8 cellular contexts compared by ENCODE assay signal in genomic region chrX:21838937-21839333, GRCh38. TPM values are rescaled to one million over a fixed set of nuclear protein-coding genes. Genes with fewer than 3 reads are reported as not detected.
DNase-seq lines count a peak whose midpoint lies in the region; ATAC-seq lines count a peak whose summit lies in the region.

No MANE protein-coding gene starts in this region.

- H3K4me3 ChIP-seq in iPS-18c (ENCODE audit: insufficient read depth, low read depth, low read length), result peak overlapping the region; percentile 77; the same call in 1 of the 2 replicates

- peak overlapping the region; percentile 85 for H3K27ac Mint-ChIP-seq in T-helper 1 cell treated with Interleukin-12 subunit alpha and Interleukin-12 subunit beta and Interleukin-4 antibody, amounts not matched to agents 30 μg/mL and 1 μg/mL, for 36 hours
- peak overlapping the region; percentile 72 to 90 (median 89) for H3K27ac Mint-ChIP-seq in IgD-negative memory B cell
- peak overlapping the region; percentile 84 for H3K27ac Mint-ChIP-seq in activated naive CD8-positive, alpha-beta T cell treated with anti-CD3 and anti-CD28 coated beads, Interleukin-2, amount 50 U/mL, for 24 hours
- H3K27ac Mint-ChIP-seq in stimulated activated naive B cell treated with anti-CD40 and anti-IgM and Interleukin-4, amounts not matched to agents 10 μg/mL and 1 μg/mL and 100 μg/mL, for 72 hours, result peak overlapping the region; percentile 96

- H3K9me3 Mint-ChIP-seq in T-helper 1 cell treated with Interleukin-12 subunit alpha and Interleukin-12 subunit beta and Interleukin-4 antibody, amounts not matched to agents 30 μg/mL and 1 μg/mL, for 36 hours, result no peaks in the 10 kb centered on the region
- H3K9me3 Mint-ChIP-seq in IgD-negative memory B cell, result peaks cover 0 to 2% (median 1%) of the 10 kb centered on the region in 3 donors
- no peaks in the 10 kb centered on the region for H3K9me3 Mint-ChIP-seq in activated naive CD8-positive, alpha-beta T cell treated with anti-CD3 and anti-CD28 coated beads, Interleukin-2, amount 50 U/mL, for 24 hours
- no peaks in the 10 kb centered on the region for H3K9me3 Mint-ChIP-seq in stimulated activated naive B cell treated with anti-CD40 and anti-IgM and Interleukin-4, amounts not matched to agents 10 μg/mL and 1 μg/mL and 100 μg/mL, for 72 hours

- no peak for ATAC-seq in activated naive CD8-positive, alpha-beta T cell treated with anti-CD3 and anti-CD28 coated beads, Interleukin-2, amount 50 U/mL, for 24 hours
- peak; percentile 21 to 28 for ATAC-seq in stimulated activated naive B cell treated with anti-CD40 and anti-IgM and Interleukin-4, amounts not matched to agents 10 μg/mL and 1 μg/mL and 100 μg/mL, for 72 hours (replicated peaks)
- no peak for ATAC-seq in GM19023 (IDR thresholded peaks at IDR 0.05; ENCODE audit: unreplicated experiment)

- peak overlapping the region; percentile 88 for H3K4me3 Mint-ChIP-seq in T-helper 1 cell treated with Interleukin-12 subunit alpha and Interleukin-12 subunit beta and Interleukin-4 antibody, amounts not matched to agents 30 μg/mL and 1 μg/mL, for 36 hours
- H3K4me3 Mint-ChIP-seq in IgD-negative memory B cell, result peak overlapping the region; percentile 90 to 97 (median 92)
- peak overlapping the region; percentile 89 for H3K4me3 Mint-ChIP-seq in activated naive CD8-positive, alpha-beta T cell treated with anti-CD3 and anti-CD28 coated beads, Interleukin-2, amount 50 U/mL, for 24 hours
- H3K4me3 Mint-ChIP-seq in stimulated activated naive B cell treated with anti-CD40 and anti-IgM and Interleukin-4, amounts not matched to agents 10 μg/mL and 1 μg/mL and 100 μg/mL, for 72 hours, result peak overlapping the region; percentile 87 to 90

- no peak for DNase-seq in T-helper 1 cell
- DNase-seq in activated naive CD8-positive, alpha-beta T cell treated with anti-CD3 and anti-CD28 coated beads, Interleukin-2, amount 50 U/mL, for 24 hours, result no peak
- no peak for DNase-seq in stimulated activated naive B cell treated with anti-CD40 and anti-IgM and Interleukin-4, amounts not matched to agents 10 μg/mL and 1 μg/mL and 100 μg/mL, for 72 hours
- DNase-seq in activated effector memory CD4-positive, alpha-beta T cell treated with Interleukin-2 at 50 U/mL for 16 hours, result no peak

- no peaks in the 10 kb centered on the region for H3K27me3 Mint-ChIP-seq in T-helper 1 cell treated with Interleukin-12 subunit alpha and Interleukin-12 subunit beta and Interleukin-4 antibody, amounts not matched to agents 30 μg/mL and 1 μg/mL, for 36 hours (ENCODE audit: low read depth)
- peaks cover 1% of the 10 kb centered on the region for H3K27me3 Mint-ChIP-seq in IgD-negative memory B cell
- no peaks in the 10 kb centered on the region for H3K27me3 Mint-ChIP-seq in activated naive CD8-positive, alpha-beta T cell treated with anti-CD3 and anti-CD28 coated beads, Interleukin-2, amount 50 U/mL, for 24 hours
- H3K27me3 Mint-ChIP-seq in stimulated activated naive B cell treated with anti-CD40 and anti-IgM and Interleukin-4, amounts not matched to agents 10 μg/mL and 1 μg/mL and 100 μg/mL, for 72 hours, result no peaks in the 10 kb centered on the region

- peaks cover 6% of the 10 kb centered on the region for H3K4me1 Mint-ChIP-seq in T-helper 1 cell treated with Interleukin-12 subunit alpha and Interleukin-12 subunit beta and Interleukin-4 antibody, amounts not matched to agents 30 μg/mL and 1 μg/mL, for 36 hours (ENCODE audit: low read depth)
- peaks cover 6 to 16% (median 8%) of the 10 kb centered on the region in 3 donors for H3K4me1 Mint-ChIP-seq in IgD-negative memory B cell
- peaks cover 10% of the 10 kb centered on the region for H3K4me1 Mint-ChIP-seq in activated naive CD8-positive, alpha-beta T cell treated with anti-CD3 and anti-CD28 coated beads, Interleukin-2, amount 50 U/mL, for 24 hours
- H3K4me1 Mint-ChIP-seq in stimulated activated naive B cell treated with anti-CD40 and anti-IgM and Interleukin-4, amounts not matched to agents 10 μg/mL and 1 μg/mL and 100 μg/mL, for 72 hours, result no peaks in the 10 kb centered on the region

- H3K36me3 Mint-ChIP-seq in T-helper 1 cell treated with Interleukin-12 subunit alpha and Interleukin-12 subunit beta and Interleukin-4 antibody, amounts not matched to agents 30 μg/mL and 1 μg/mL, for 36 hours (ENCODE audit: low read depth), result peaks cover 3% of the 10 kb centered on the region
- no peaks in the 10 kb centered on the region for H3K36me3 Mint-ChIP-seq in IgD-negative memory B cell
- H3K36me3 Mint-ChIP-seq in activated naive CD8-positive, alpha-beta T cell treated with anti-CD3 and anti-CD28 coated beads, Interleukin-2, amount 50 U/mL, for 24 hours (ENCODE audit: low read depth), result peaks cover 6% of the 10 kb centered on the region
- H3K36me3 Mint-ChIP-seq in stimulated activated naive B cell treated with anti-CD40 and anti-IgM and Interleukin-4, amounts not matched to agents 10 μg/mL and 1 μg/mL and 100 μg/mL, for 72 hours, result peaks cover 3% of the 10 kb centered on the region in 2 donors

- H3K9me3 ChIP-seq in iPS-18c (ENCODE audit: control insufficient read depth, insufficient read depth, low read length), result no peaks in the 10 kb centered on the region

RNA-seq across cellular contexts. Expression of gene MBTPS2, which starts 0.5 kb away (rescaled TPM):
- 3.5 TPM for polyA plus RNA-seq in IgD-negative memory B cell

RNA-seq across cellular contexts. Expression of gene YY2, which starts 16.9 kb away (rescaled TPM):
- polyA plus RNA-seq in IgD-negative memory B cell, result 0.43 TPM

Comparison
In these comparisons a context has a peak if more than half of its experiments do, and no peak if none do; other contexts are left out.
1. ATAC-seq: peak in stimulated activated naive B cell treated with anti-CD40 and anti-IgM and Interleukin-4, amounts not matched to agents 10 μg/mL and 1 μg/mL and 100 μg/mL, for 72 hours (2 of 2); none in activated naive CD8-positive, alpha-beta T cell treated with anti-CD3 and anti-CD28 coated beads, Interleukin-2, amount 50 U/mL, for 24 hours (single experiment) and GM19023 (single experiment).
2. Peak in every context shown above with its lines, with median percentiles within 50 percentile points of each other: H3K27ac Mint-ChIP-seq and H3K4me3 Mint-ChIP-seq.